In the genomic region with DNA sequence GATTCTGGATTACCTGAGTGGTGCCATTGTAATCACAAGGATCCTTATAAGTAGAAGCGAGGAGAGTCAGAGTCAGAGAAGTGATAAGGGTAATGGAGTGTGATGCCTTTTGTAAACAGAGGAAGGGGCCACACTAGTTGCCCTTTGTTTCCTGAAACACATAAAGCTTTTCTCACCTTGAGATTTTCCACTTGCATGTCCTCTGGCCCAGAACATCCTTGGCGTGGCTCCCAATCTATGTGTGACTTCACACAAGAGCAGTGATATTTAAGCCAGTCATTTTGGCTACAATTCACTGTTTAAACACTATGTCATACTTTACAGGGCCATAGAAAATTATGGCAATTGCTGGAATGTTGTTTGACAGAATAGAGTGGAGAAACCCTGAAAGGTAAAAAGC, we compare ENCODE assay signal across 23 cellular contexts.
DNase-seq lines count a peak whose midpoint lies in the region; ATAC-seq, FAIRE-seq and TF ChIP-seq lines count a peak whose summit lies in the region.
"Had no signal": no experiment of that assay in that cellular context is flagged by ENCODE, and none has a peak within 500 bp of the region (broad histone marks: within the 10 kb centered on the region; RNA-seq: fewer than 3 reads in every experiment).

No MANE protein-coding gene starts in this region.

- CTCF ChIA-PET in HEK293 (lab: Yijun Ruan, JAX): interaction anchor here (0.6 to 0.7 kb wide), 3 partner anchors 8 to 15 kb away, joined by 3 read pairs; no protein-coding TSS in a partner anchor

- no peaks in the 10 kb centered on the region for H3K4me1 ChIP-seq in HEK293 (ENCODE audit: control insufficient read depth, insufficient read depth, low read length)
- peaks cover 7% of the 10 kb centered on the region for H3K4me1 ChIP-seq in colonic mucosa
- H3K4me1 ChIP-seq in mucosa of rectum (ENCODE audit: control insufficient read depth in 2 of 2, insufficient read depth in 2 of 2, low read length in 2 of 2): peaks cover 4 to 23% of the 10 kb centered on the region in 2 donors

- no peak overlapping the region for H3K4me3 ChIP-seq in HEK293 (ENCODE audit: low read depth, low read length)
- no peak overlapping the region for H3K4me3 ChIP-seq in colonic mucosa
- H3K4me3 ChIP-seq in mucosa of rectum (ENCODE audit: low read length in 2 of 2): peak overlapping the region; percentile 5 to 39
- H3K4me3 ChIP-seq: MG63 had no signal

- ATAC-seq in HG02973 (IDR thresholded peaks at IDR 0.05; ENCODE audit: unreplicated experiment): no peak
- ATAC-seq: stimulated activated naive CD8-positive, alpha-beta T cell treated with anti-CD3 and anti-CD28 coated beads, Interleukin-15, amount 100 ng/mL, for 72 hours had no signal

- H3K27me3 ChIP-seq in colonic mucosa: no peaks in the 10 kb centered on the region
- H3K27me3 ChIP-seq in mucosa of rectum (ENCODE audit: control insufficient read depth in 2 of 2, insufficient read depth in 2 of 2, low read length in 2 of 2): peaks cover 0 to 2% of the 10 kb centered on the region in 2 donors
- H3K27me3 ChIP-seq: MG63 had no signal

- H3K36me3 ChIP-seq in HEK293 (ENCODE audit: control insufficient read depth in 2 of 2, insufficient read depth in 1 of 2, low read length in 2 of 2) (no peaks in the 10 kb centered on the region), colonic mucosa (no peaks in the 10 kb centered on the region), mucosa of rectum (ENCODE audit: control insufficient read depth in 2 of 2, insufficient read depth in 2 of 2, low read length in 2 of 2) (no peaks in the 10 kb centered on the region)
- H3K36me3 ChIP-seq: MG63 had no signal

- intact Hi-C loops in colonic mucosa (cut with DNase I): no loop called here

- DNase-seq in NCI-H2029 (lab: John Stamatoyannopoulos, UW) (peak; percentile 98), colonic mucosa (peak; percentile 84), D721Med (ENCODE audit: insufficient read length, low spot score) (no peak)
- DNase-seq in stimulated activated naive CD4-positive, alpha-beta T cell (lab: John Stamatoyannopoulos, UW): no peak
- DNase-seq in activated CD4-positive, alpha-beta T cell treated with anti-CD3 and anti-CD28 coated beads, Interleukin-2, amount 50 U/mL, for 4 hours: no peak
- DNase-seq: activated CD4-positive, alpha-beta T cell treated with anti-CD3 and anti-CD28 coated beads, Interleukin-2, amount 50 U/mL, for 1 hour; activated CD8-positive, alpha-beta memory T cell treated with anti-CD3 and anti-CD28 coated beads, Interleukin-2, amount 50 U/mL, for 4 hours; foreskin melanocyte; hippocampal formation; MG63; naive B cell; NCI-H1436 treated with DMSO at 0.1 percent for 48 hours; NCI-H510A; occipital lobe; Right ventricle myocardium superior; stimulated activated CD4-positive, alpha-beta T cell treated with anti-CD3 and anti-CD28 coated beads, Interleukin-12 subunit alpha, Interleukin-12 subunit beta, amount 100 ng/mL, for 4 hours; stimulated activated naive CD8-positive, alpha-beta T cell treated with anti-CD3 and anti-CD28 coated beads, Interleukin-15, amount 100 ng/mL, for 72 hours; T-helper 9 cell had no signal

- H3K9me3 ChIP-seq in HEK293 (ENCODE audit: control insufficient read depth, insufficient read depth, low read depth, low read length): no peaks in the 10 kb centered on the region
- H3K9me3 ChIP-seq in colonic mucosa: no peaks in the 10 kb centered on the region
- H3K9me3 ChIP-seq in mucosa of rectum (ENCODE audit: control insufficient read depth in 2 of 2, low read length in 2 of 2): no peaks in the 10 kb centered on the region
- H3K9me3 ChIP-seq: MG63 had no signal

- H3K27ac ChIP-seq in HEK293 (ENCODE audit: extremely low read depth, low read depth, low read length): no peak overlapping the region
- H3K27ac ChIP-seq in colonic mucosa: peak overlapping the region; percentile 77
- peak overlapping the region; percentile 83 to 91 for H3K27ac ChIP-seq in mucosa of rectum (ENCODE audit: low read depth in 2 of 2, low read length in 2 of 2)
- H3K27ac ChIP-seq: HL-60 had no signal

- no peak for FAIRE-seq in D721Med (lab: Jason Lieb, UNC)
- FAIRE-seq: islet of Langerhans had no signal

- POLR2A ChIA-PET in HEK293 (lab: Yijun Ruan, JAX): interaction anchor here (1.5 kb wide), 1 partner anchor 9 kb away, joined by 4 read pairs; a partner anchor contains a TSS

- no peak for TF ChIP-seq CTCF in HEK293 (tag by site-specific recombination; IDR thresholded peaks at IDR 0.05)
- TF ChIP-seq CTCF in colonic mucosa (IDR thresholded peaks at IDR 0.05): no peak
- no peak for TF ChIP-seq CTCF in D721Med (IDR thresholded peaks at IDR 0.05; ENCODE audit: insufficient read depth, missing control alignments)

- H3K9ac ChIP-seq in colonic mucosa (ENCODE audit: low read depth in 2 of 2, low read length in 2 of 2) (peak overlapping the region in 1 of 2 donors; percentile 59), mucosa of rectum (ENCODE audit: low read depth in 1 of 2, low read length in 2 of 2) (peak overlapping the region in 1 of 2 donors; percentile 44)

TF ChIP-seq in HEK293, 187 proteins besides CTCF, POLR2A, EP300 and RAD21:
- TF ChIP-seq FEZF1 (tag by site-specific recombination; IDR thresholded peaks at IDR 0.05): no peak; the same call in 1 of the 2 replicates
- TF ChIP-seq, protein P1, sequence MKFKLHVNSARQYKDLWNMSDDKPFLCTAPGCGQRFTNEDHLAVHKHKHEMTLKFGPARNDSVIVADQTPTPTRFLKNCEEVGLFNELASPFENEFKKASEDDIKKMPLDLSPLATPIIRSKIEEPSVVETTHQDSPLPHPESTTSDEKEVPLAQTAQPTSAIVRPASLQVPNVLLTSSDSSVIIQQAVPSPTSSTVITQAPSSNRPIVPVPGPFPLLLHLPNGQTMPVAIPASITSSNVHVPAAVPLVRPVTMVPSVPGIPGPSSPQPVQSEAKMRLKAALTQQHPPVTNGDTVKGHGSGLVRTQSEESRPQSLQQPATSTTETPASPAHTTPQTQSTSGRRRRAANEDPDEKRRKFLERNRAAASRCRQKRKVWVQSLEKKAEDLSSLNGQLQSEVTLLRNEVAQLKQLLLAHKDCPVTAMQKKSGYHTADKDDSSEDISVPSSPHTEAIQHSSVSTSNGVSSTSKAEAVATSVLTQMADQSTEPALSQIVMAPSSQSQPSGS (tag by site-specific recombination; IDR thresholded peaks at IDR 0.05; ENCODE audit: low read depth): peak; percentile 36; the same call in 1 of the 2 replicates

Comparison
In these comparisons a context has a peak if more than half of its experiments do, and no peak if none do; other contexts are left out.
1. H3K4me3 ChIP-seq: peak in mucosa of rectum (2 of 2); none in HEK293 (single experiment) and colonic mucosa (single experiment).
2. DNase-seq: peak in NCI-H2029 (single experiment) and colonic mucosa (single experiment); none in stimulated activated naive CD4-positive, alpha-beta T cell (0 of 6), D721Med (single experiment) and activated CD4-positive, alpha-beta T cell treated with anti-CD3 and anti-CD28 coated beads, Interleukin-2, amount 50 U/mL, for 4 hours (0 of 2).